In genomic region chr14:56659964-56660551, GRCh38 we compare ENCODE assay signal across 9 cellular contexts.
DNase-seq lines count a peak whose midpoint lies in the region; ATAC-seq, FAIRE-seq and TF ChIP-seq lines count a peak whose summit lies in the region.
"Had no signal": no experiment of that assay in that cellular context is flagged by ENCODE, and none has a peak within 500 bp of the region (broad histone marks: within the 10 kb centered on the region; RNA-seq: fewer than 3 reads in every experiment).

No MANE protein-coding gene starts in this region.

- H3K9me3 Mint-ChIP-seq in activated naive CD8-positive, alpha-beta T cell treated with anti-CD3 and anti-CD28 coated beads, Interleukin-2, amount 50 U/mL, for 24 hours: no peaks in the 10 kb centered on the region
- no peaks in the 10 kb centered on the region for H3K9me3 Mint-ChIP-seq in activated naive CD8-positive, alpha-beta T cell treated with anti-CD3 and anti-CD28 coated beads for 36 hours

- peaks cover 2% of the 10 kb centered on the region for H3K36me3 Mint-ChIP-seq in activated naive CD8-positive, alpha-beta T cell treated with anti-CD3 and anti-CD28 coated beads, Interleukin-2, amount 50 U/mL, for 24 hours (ENCODE audit: low read depth)
- peaks cover 4% of the 10 kb centered on the region for H3K36me3 Mint-ChIP-seq in activated naive CD8-positive, alpha-beta T cell treated with anti-CD3 and anti-CD28 coated beads for 36 hours

- no peaks in the 10 kb centered on the region for H3K27me3 ChIP-seq in gastroesophageal sphincter
- no peaks in the 10 kb centered on the region for H3K27me3 ChIP-seq in small intestine (ENCODE audit: control insufficient read depth in 2 of 2, insufficient read depth in 2 of 2, low read length in 2 of 2)

- DNase-seq in activated naive CD8-positive, alpha-beta T cell treated with anti-CD3 and anti-CD28 coated beads, Interleukin-2, amount 50 U/mL, for 24 hours: no peak
- no peak for DNase-seq in activated naive CD8-positive, alpha-beta T cell treated with anti-CD3 and anti-CD28 coated beads for 36 hours
- DNase-seq in NAMALWA (ENCODE audit: low spot score) (peak; percentile 52), SHP77 treated with DMSO at 0.1 percent for 48 hours (lab: John Stamatoyannopoulos, UW) (peak; percentile 32), small intestine (peak; percentile 59), COLO668 (lab: John Stamatoyannopoulos, UW; ENCODE audit: unreplicated experiment) (no peak)
- DNase-seq in activated T-cell treated with anti-CD3 and anti-CD28 coated beads, Interleukin-2, amount 50 U/mL, for 1 hour: no peak

- TF ChIP-seq POLR2A in gastroesophageal sphincter (IDR thresholded peaks at IDR 0.05): no peak

- H3K4me3 Mint-ChIP-seq in activated naive CD8-positive, alpha-beta T cell treated with anti-CD3 and anti-CD28 coated beads, Interleukin-2, amount 50 U/mL, for 24 hours: no peak overlapping the region
- no peak overlapping the region for H3K4me3 Mint-ChIP-seq in activated naive CD8-positive, alpha-beta T cell treated with anti-CD3 and anti-CD28 coated beads for 36 hours
- H3K4me3 Mint-ChIP-seq: activated naive CD8-positive, alpha-beta T cell had no signal

- H3K36me3 ChIP-seq in gastroesophageal sphincter (no peaks in the 10 kb centered on the region), small intestine (ENCODE audit: control insufficient read depth in 2 of 2, insufficient read depth in 2 of 2, low read length in 2 of 2) (no peaks in the 10 kb centered on the region)

- WGBS in gastroesophageal sphincter (ENCODE audit: low coverage in 1 of 2), 2 donors: 38 to 41% methylated on average over 7 of the region's 7 CpGs
- WGBS in small intestine, 3 donors: 20 to 34% (median 28%) methylated on average over 7 of the region's 7 CpGs

- no peak overlapping the region for H3K27ac Mint-ChIP-seq in activated naive CD8-positive, alpha-beta T cell treated with anti-CD3 and anti-CD28 coated beads, Interleukin-2, amount 50 U/mL, for 24 hours
- no peak overlapping the region for H3K27ac Mint-ChIP-seq in activated naive CD8-positive, alpha-beta T cell treated with anti-CD3 and anti-CD28 coated beads for 36 hours
- H3K27ac Mint-ChIP-seq: activated naive CD8-positive, alpha-beta T cell had no signal

- H3K9me3 ChIP-seq in gastroesophageal sphincter (no peaks in the 10 kb centered on the region), small intestine (ENCODE audit: control insufficient read depth, low read depth) (no peaks in the 10 kb centered on the region)

- H3K4me3 ChIP-seq in gastroesophageal sphincter (no peak overlapping the region), small intestine (ENCODE audit: low read depth in 1 of 2, low read length in 2 of 2) (no peak overlapping the region)

- no peaks in the 10 kb centered on the region for H3K27me3 Mint-ChIP-seq in activated naive CD8-positive, alpha-beta T cell treated with anti-CD3 and anti-CD28 coated beads, Interleukin-2, amount 50 U/mL, for 24 hours
- H3K27me3 Mint-ChIP-seq in activated naive CD8-positive, alpha-beta T cell treated with anti-CD3 and anti-CD28 coated beads for 36 hours: no peaks in the 10 kb centered on the region
- H3K27me3 Mint-ChIP-seq: activated naive CD8-positive, alpha-beta T cell had no signal

- TF ChIP-seq CTCF in gastroesophageal sphincter (IDR thresholded peaks at IDR 0.05): peak in 3 of 4 experiments; percentile 12 to 33 (median 32)

- H3K4me1 Mint-ChIP-seq in activated naive CD8-positive, alpha-beta T cell treated with anti-CD3 and anti-CD28 coated beads, Interleukin-2, amount 50 U/mL, for 24 hours: no peaks in the 10 kb centered on the region
- H3K4me1 Mint-ChIP-seq in activated naive CD8-positive, alpha-beta T cell treated with anti-CD3 and anti-CD28 coated beads for 36 hours: no peaks in the 10 kb centered on the region

- no peak for FAIRE-seq in small intestine (lab: Jason Lieb, UNC)

- peak; percentile 40 for ATAC-seq in activated naive CD8-positive, alpha-beta T cell treated with anti-CD3 and anti-CD28 coated beads, Interleukin-2, amount 50 U/mL, for 24 hours
- ATAC-seq in gastroesophageal sphincter: no peak

- H3K4me1 ChIP-seq in gastroesophageal sphincter (no peaks in the 10 kb centered on the region), small intestine (ENCODE audit: control insufficient read depth in 2 of 2, insufficient read depth in 1 of 2, low read depth in 1 of 2, low read length in 1 of 2) (no peaks in the 10 kb centered on the region)

- TF ChIP-seq EP300 in gastroesophageal sphincter (IDR thresholded peaks at IDR 0.05): no peak

- no peak overlapping the region for H3K27ac ChIP-seq in gastroesophageal sphincter
- H3K27ac ChIP-seq in small intestine (ENCODE audit: low read depth in 1 of 2, low read length in 1 of 2): no peak overlapping the region

Comparison
In these comparisons a context has a peak if more than half of its experiments do, and no peak if none do; other contexts are left out.
1. DNase-seq: peak in NAMALWA (single experiment), SHP77 treated with DMSO at 0.1 percent for 48 hours (single experiment) and small intestine (single experiment); none in activated naive CD8-positive, alpha-beta T cell treated with anti-CD3 and anti-CD28 coated beads, Interleukin-2, amount 50 U/mL, for 24 hours (single experiment), activated naive CD8-positive, alpha-beta T cell treated with anti-CD3 and anti-CD28 coated beads for 36 hours (single experiment), COLO668 (single experiment) and activated T-cell treated with anti-CD3 and anti-CD28 coated beads, Interleukin-2, amount 50 U/mL, for 1 hour (single experiment).